In the genomic region with DNA sequence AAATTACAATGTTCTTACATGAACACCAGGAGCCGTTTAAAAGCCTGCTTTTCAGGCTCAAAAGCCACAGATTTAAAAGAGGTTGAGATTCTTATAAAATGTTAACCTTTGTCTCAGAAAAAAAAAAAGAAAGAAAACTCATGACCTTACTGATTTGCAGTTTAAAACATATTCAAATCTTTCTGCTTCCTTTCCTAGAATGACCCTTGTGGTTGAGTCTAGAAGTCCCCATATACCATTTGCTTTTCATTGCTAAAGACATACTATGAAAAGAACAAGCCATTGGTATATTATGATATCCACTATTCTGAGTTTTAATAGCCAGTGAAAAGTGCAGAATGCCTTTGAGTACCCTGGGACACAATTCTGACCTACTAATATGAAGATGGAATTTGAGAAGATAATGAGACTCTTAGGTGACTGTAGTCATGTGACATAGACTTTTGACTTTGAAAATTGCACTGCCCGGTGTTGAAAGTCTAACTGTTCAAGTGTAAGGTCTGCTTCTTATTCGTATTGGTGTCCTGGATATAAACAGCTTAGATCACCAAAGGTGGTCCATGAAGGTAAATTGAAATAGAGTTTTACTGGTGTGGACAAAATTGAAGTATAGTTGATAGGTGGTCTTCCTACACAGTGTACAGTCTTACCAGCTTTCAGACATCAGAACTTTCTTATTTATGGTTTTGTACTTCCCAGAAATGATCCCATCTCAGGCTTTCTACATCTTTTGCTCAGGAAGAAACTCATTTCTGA, we compare ENCODE assay signal across 12 cellular contexts.
DNase-seq lines count a peak whose midpoint lies in the region; ATAC-seq, FAIRE-seq and TF ChIP-seq lines count a peak whose summit lies in the region.
"Had no signal": no experiment of that assay in that cellular context is flagged by ENCODE, and none has a peak within 500 bp of the region (broad histone marks: within the 10 kb centered on the region; RNA-seq: fewer than 3 reads in every experiment).

No MANE protein-coding gene starts in this region.

- peak overlapping the region; percentile 96 to 98 for H3K27ac Mint-ChIP-seq in natural killer cell treated with Interleukin-12 subunit alpha and Interleukin-12 subunit beta and Interleukin-15 and Interleukin-18, amount 100 ng/mL, for 72 hours
- no peak overlapping the region for H3K27ac Mint-ChIP-seq in type B pancreatic cell

- DNase-seq in natural killer cell treated with Interleukin-12 subunit alpha and Interleukin-12 subunit beta and Interleukin-15 and Interleukin-18, amount 100 ng/mL, for 72 hours (ENCODE audit: low spot score): no peak
- no peak for DNase-seq in testis
- no peak for DNase-seq in type B pancreatic cell (ENCODE audit: extremely low spot score, unreplicated experiment)
- DNase-seq in NOMO-1 treated with DMSO at 0.1 percent for 48 hours (lab: John Stamatoyannopoulos, UW; ENCODE audit: unreplicated experiment): no peak
- no peak for DNase-seq in kidney
- DNase-seq: amniotic stem cell, left ventricle myocardium superior, NCI-H446, right lobe of liver had no signal

- no peak overlapping the region for H3K9ac ChIP-seq in kidney (ENCODE audit: low read length in 2 of 2)

- peak; percentile 26 for ATAC-seq in GM19023 (IDR thresholded peaks at IDR 0.05; ENCODE audit: unreplicated experiment)
- peak; percentile 24 for ATAC-seq in HG02642 (IDR thresholded peaks at IDR 0.05; ENCODE audit: poor library complexity, unreplicated experiment)
- ATAC-seq in natural killer cell treated with Interleukin-12 subunit alpha and Interleukin-12 subunit beta and Interleukin-15 and Interleukin-18, amount 100 ng/mL, for 72 hours: peak; percentile 66 to 75
- ATAC-seq: left ventricle myocardium superior, right lobe of liver had no signal

- TF ChIP-seq POLR2A in testis (IDR thresholded peaks at IDR 0.05): no peak

- peaks cover 3% of the 10 kb centered on the region for H3K9me3 Mint-ChIP-seq in natural killer cell treated with Interleukin-12 subunit alpha and Interleukin-12 subunit beta and Interleukin-15 and Interleukin-18, amount 100 ng/mL, for 72 hours
- H3K9me3 Mint-ChIP-seq in type B pancreatic cell: no peaks in the 10 kb centered on the region

- no peak for FAIRE-seq in kidney (lab: Jason Lieb, UNC)

- H3K4me3 ChIP-seq in testis (no peak overlapping the region), kidney (ENCODE audit: low read length in 2 of 2) (no peak overlapping the region)
- H3K4me3 ChIP-seq: right lobe of liver had no signal

- peak overlapping the region; percentile 84 for H3K4me3 Mint-ChIP-seq in natural killer cell treated with Interleukin-12 subunit alpha and Interleukin-12 subunit beta and Interleukin-15 and Interleukin-18, amount 100 ng/mL, for 72 hours
- H3K4me3 Mint-ChIP-seq in type B pancreatic cell: no peak overlapping the region

- TF ChIP-seq CTCF in VCaP (conservative IDR thresholded peaks at IDR 0.05) (no peak), testis (IDR thresholded peaks at IDR 0.05) (no peak), type B pancreatic cell (conservative IDR thresholded peaks at IDR 0.05) (no peak), kidney (IDR thresholded peaks at IDR 0.05; ENCODE audit: borderline replicate concordance, extremely low read depth, insufficient read depth) (no peak)

- peak overlapping the region; percentile 90; the same call in 1 of the 2 replicates for H3K27ac ChIP-seq in VCaP
- H3K27ac ChIP-seq in testis: no peak overlapping the region
- H3K27ac ChIP-seq in kidney (ENCODE audit: low read depth in 2 of 2, low read length in 2 of 2): no peak overlapping the region
- H3K27ac ChIP-seq: right lobe of liver had no signal

- 91 to 95% methylated on average over 3 of the region's 3 CpGs for WGBS in testis, 2 donors

- no peaks in the 10 kb centered on the region for H3K27me3 ChIP-seq in testis
- H3K27me3 ChIP-seq: right lobe of liver had no signal

- H3K4me1 ChIP-seq in testis (peaks cover 5% of the 10 kb centered on the region), kidney (ENCODE audit: control insufficient read depth in 1 of 2, insufficient read depth in 1 of 2, low read depth in 1 of 2, low read length in 2 of 2) (no peaks in the 10 kb centered on the region)
- H3K4me1 ChIP-seq: right lobe of liver had no signal

- intact Hi-C loops in testis (cut with DNase I; ENCODE audit: low total_unique reads) (no loop called here), kidney (cut with DNase I) (no loop called here)

- H3K4me1 Mint-ChIP-seq in natural killer cell treated with Interleukin-12 subunit alpha and Interleukin-12 subunit beta and Interleukin-15 and Interleukin-18, amount 100 ng/mL, for 72 hours (ENCODE audit: low read depth in 2 of 2): peaks cover 69 to 81% of the 10 kb centered on the region in 2 donors
- peaks cover 4% of the 10 kb centered on the region for H3K4me1 Mint-ChIP-seq in type B pancreatic cell (ENCODE audit: unreplicated experiment)

- H3K9me3 ChIP-seq in testis: no peaks in the 10 kb centered on the region
- no peaks in the 10 kb centered on the region for H3K9me3 ChIP-seq in kidney (ENCODE audit: control insufficient read depth in 1 of 2, low read length in 2 of 2)
- H3K9me3 ChIP-seq: right lobe of liver had no signal

- H3K27me3 Mint-ChIP-seq in natural killer cell treated with Interleukin-12 subunit alpha and Interleukin-12 subunit beta and Interleukin-15 and Interleukin-18, amount 100 ng/mL, for 72 hours: no peaks in the 10 kb centered on the region
- H3K27me3 Mint-ChIP-seq in type B pancreatic cell: peaks cover 7% of the 10 kb centered on the region

- peaks cover 52% of the 10 kb centered on the region for H3K36me3 Mint-ChIP-seq in natural killer cell treated with Interleukin-12 subunit alpha and Interleukin-12 subunit beta and Interleukin-15 and Interleukin-18, amount 100 ng/mL, for 72 hours
- H3K36me3 Mint-ChIP-seq in type B pancreatic cell: peaks cover 4% of the 10 kb centered on the region

- no peaks in the 10 kb centered on the region for H3K36me3 ChIP-seq in testis (ENCODE audit: low read depth, missing control alignments)
- no peaks in the 10 kb centered on the region for H3K36me3 ChIP-seq in kidney (ENCODE audit: control insufficient read depth in 1 of 2, insufficient read depth in 2 of 2, low read length in 2 of 2)
- H3K36me3 ChIP-seq: right lobe of liver had no signal
